ENCODE assay signal across 8 cellular contexts in genomic region chr14:32252030-32252670, GRCh38. TPM values are rescaled to one million over a fixed set of nuclear protein-coding genes. Genes with fewer than 3 reads are reported as not detected.
DNase-seq lines count a peak whose midpoint lies in the region; ATAC-seq and TF ChIP-seq lines count a peak whose summit lies in the region.

No MANE protein-coding gene starts in this region.

- H3K36me3 ChIP-seq in upper lobe of right lung, result no peaks in the 10 kb centered on the region

- DNase-seq in DMS79 (lab: John Stamatoyannopoulos, UW) (peak; percentile 63), HuH-7.5 (ENCODE audit: low spot score) (peak; percentile 47), NOMO-1 (lab: John Stamatoyannopoulos, UW; ENCODE audit: unreplicated experiment in 2 of 2) (peak; percentile 33 to 53), fibroblast of peridontal ligament (ENCODE audit: extremely low read depth) (peak; percentile 80), nephron progenitor cell (peak; percentile 48), upper lobe of right lung (no peak)
- peak; percentile 28 to 43 for DNase-seq in activated T-cell treated with anti-CD3 and anti-CD28 coated beads, Interleukin-2, amount 50 U/mL, for 48 hours

- H3K4me3 ChIP-seq in upper lobe of right lung, result no peak overlapping the region

- H3K4me1 ChIP-seq in upper lobe of right lung, result peaks cover 3% of the 10 kb centered on the region

- H3K9me3 ChIP-seq in upper lobe of right lung, result no peaks in the 10 kb centered on the region

- H3K27me3 ChIP-seq in upper lobe of right lung, result no peaks in the 10 kb centered on the region

- no peaks in the 10 kb centered on the region for H3K36me3 Mint-ChIP-seq in nephron progenitor cell (ENCODE audit: low read depth)

- H3K27me3 Mint-ChIP-seq in nephron progenitor cell (ENCODE audit: low read depth, poor library complexity), result peaks cover 5% of the 10 kb centered on the region

- TF ChIP-seq CTCF in nephron progenitor cell (IDR thresholded peaks at IDR 0.05), result peak; percentile 74
- TF ChIP-seq CTCF in upper lobe of right lung (IDR thresholded peaks at IDR 0.05), result peak; percentile 82

- no peak overlapping the region for H3K4me3 Mint-ChIP-seq in nephron progenitor cell

- no peaks in the 10 kb centered on the region for H3K9me3 Mint-ChIP-seq in nephron progenitor cell

- intact Hi-C loops in upper lobe of right lung (cut with DNase I), result loop anchor here (10.0 kb wide), 1 partner anchor 317 kb away; no protein-coding TSS in a partner anchor

- no peak overlapping the region for H3K27ac ChIP-seq in upper lobe of right lung

- ATAC-seq in GM21529 (IDR thresholded peaks at IDR 0.05; ENCODE audit: unreplicated experiment) (peak; percentile 91), upper lobe of right lung (peak; percentile 95)

- H3K4me1 Mint-ChIP-seq in nephron progenitor cell, result no peaks in the 10 kb centered on the region

- H3K27ac Mint-ChIP-seq in nephron progenitor cell, result no peak overlapping the region

RNA-seq across cellular contexts. Expression of gene RNU6-8, which starts 49.1 kb away (rescaled TPM):
- not detected for total RNA-seq in upper lobe of right lung

RNA-seq across cellular contexts. Expression of gene RNU6-7, which starts 50.3 kb away (rescaled TPM):
- not detected for total RNA-seq in upper lobe of right lung
